Comparison of ENCODE assay signal across 1 cellular context in the genomic region with DNA sequence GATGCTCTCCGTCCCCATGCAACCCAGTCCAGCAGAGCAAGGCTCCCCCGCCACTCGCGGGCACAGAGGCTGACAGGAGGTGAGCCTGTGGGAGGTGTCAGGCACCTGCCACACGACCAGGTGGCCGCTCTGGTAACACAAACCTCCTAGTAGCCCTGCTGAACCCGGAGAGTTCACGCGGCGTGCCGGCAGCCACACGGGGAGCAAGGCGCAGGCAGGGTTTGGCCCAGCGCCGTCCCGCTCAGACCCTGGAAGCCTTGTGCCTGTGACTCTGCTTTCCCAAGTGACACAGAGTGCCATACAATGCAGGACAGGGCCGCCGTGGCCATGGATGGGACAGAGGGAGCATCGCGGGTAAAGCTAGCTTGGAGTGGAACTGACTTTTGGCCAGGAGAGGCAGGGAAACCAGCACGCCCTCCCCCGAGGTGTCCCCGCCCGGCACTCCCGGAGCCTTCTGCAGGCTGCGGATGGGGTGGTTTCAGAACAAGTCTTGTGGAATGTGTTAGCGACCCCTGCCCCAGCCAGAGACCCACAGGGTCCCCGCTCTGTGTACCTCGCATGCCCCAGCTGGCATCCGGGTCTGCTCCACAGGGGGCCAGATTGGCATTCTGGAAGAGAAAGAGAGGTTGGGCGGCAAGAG.
TF ChIP-seq lines count a peak whose summit lies in the region.

No MANE protein-coding gene starts in this region.

TF ChIP-seq in GM23338, 12 proteins besides CTCF, POLR2A, EP300 and RAD21 (continued from another document):
- TF ChIP-seq, protein P1, sequence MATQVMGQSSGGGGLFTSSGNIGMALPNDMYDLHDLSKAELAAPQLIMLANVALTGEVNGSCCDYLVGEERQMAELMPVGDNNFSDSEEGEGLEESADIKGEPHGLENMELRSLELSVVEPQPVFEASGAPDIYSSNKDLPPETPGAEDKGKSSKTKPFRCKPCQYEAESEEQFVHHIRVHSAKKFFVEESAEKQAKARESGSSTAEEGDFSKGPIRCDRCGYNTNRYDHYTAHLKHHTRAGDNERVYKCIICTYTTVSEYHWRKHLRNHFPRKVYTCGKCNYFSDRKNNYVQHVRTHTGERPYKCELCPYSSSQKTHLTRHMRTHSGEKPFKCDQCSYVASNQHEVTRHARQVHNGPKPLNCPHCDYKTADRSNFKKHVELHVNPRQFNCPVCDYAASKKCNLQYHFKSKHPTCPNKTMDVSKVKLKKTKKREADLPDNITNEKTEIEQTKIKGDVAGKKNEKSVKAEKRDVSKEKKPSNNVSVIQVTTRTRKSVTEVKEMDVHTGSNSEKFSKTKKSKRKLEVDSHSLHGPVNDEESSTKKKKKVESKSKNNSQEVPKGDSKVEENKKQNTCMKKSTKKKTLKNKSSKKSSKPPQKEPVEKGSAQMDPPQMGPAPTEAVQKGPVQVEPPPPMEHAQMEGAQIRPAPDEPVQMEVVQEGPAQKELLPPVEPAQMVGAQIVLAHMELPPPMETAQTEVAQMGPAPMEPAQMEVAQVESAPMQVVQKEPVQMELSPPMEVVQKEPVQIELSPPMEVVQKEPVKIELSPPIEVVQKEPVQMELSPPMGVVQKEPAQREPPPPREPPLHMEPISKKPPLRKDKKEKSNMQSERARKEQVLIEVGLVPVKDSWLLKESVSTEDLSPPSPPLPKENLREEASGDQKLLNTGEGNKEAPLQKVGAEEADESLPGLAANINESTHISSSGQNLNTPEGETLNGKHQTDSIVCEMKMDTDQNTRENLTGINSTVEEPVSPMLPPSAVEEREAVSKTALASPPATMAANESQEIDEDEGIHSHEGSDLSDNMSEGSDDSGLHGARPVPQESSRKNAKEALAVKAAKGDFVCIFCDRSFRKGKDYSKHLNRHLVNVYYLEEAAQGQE (IDR thresholded peaks at IDR 0.05; ENCODE audit: unreplicated experiment), result no peak
TF ChIP-seq in GM23338: peak in this region for 0.
